In the genomic region with DNA sequence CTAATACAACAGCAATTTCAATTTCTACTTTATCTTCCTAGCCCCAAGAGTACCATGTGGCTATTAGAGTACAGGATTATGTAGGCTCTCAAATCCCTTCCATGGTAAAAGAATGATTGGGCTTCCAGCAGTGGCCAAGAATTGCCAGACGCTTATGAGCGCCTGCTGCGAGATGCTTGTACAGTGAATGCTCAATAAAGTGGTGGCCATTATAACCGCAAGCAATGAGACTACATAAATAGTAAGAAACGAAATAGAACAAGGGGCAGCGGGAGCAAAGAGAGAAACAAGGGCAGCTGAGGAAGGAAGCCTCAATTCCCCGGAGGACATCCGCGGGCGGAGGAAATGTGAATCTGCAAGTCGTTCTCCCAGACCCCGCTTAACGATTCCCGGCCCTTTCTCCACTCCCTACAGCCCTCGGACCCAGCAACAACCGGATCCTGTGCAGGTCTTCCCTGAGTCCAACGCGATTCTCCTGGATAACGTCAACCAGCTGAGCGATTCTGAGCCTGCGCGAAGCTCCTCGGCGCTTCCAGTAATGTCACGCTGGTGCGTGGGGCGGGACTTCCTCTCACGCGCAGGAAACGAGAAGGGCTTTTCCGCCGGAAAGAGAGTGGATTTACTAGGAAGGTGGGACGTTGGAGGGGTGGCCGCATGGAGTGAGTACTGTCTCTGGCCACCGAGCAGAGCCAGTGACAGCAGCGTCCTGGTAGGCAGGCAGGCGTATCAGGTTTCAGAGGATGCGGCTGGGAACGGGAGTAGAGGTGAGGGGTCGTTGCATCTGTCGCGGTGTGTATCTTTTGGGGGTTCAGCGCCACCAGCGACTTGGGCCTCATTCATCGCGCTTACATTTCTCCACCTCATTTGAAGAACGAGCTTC, we compare ENCODE assay signal across 8 cellular contexts. TPM values are rescaled to one million over a fixed set of nuclear protein-coding genes. Genes with fewer than 3 reads are reported as not detected.
DNase-seq lines count a peak whose midpoint lies in the region; ATAC-seq and TF ChIP-seq lines count a peak whose summit lies in the region.

No MANE protein-coding gene starts in this region.

- DNase-seq in AG08395 (ENCODE audit: low spot score) (peak; percentile 97), NCI-H2227 treated with DMSO at 0.1 percent for 48 hours (lab: John Stamatoyannopoulos, UW) (peak; percentile 84), WTC11 (ENCODE audit: low spot score) (peak; percentile 81), cardiac fibroblast (ENCODE audit: low read depth in 2 of 2) (peak; percentile 93 to 96), iPS-NIHi7 (ENCODE audit: extremely low spot score) (peak; percentile 90), smooth muscle cell (lab: John Stamatoyannopoulos, UW; ENCODE audit: unreplicated experiment) (peak; percentile 72)

- peak overlapping the region; percentile 94 for H3K4me2 ChIP-seq in smooth muscle cell

- peak; percentile 95 for ATAC-seq in GM18909 (IDR thresholded peaks at IDR 0.05; ENCODE audit: poor library complexity, unreplicated experiment)
- ATAC-seq in HG03159 (IDR thresholded peaks at IDR 0.05; ENCODE audit: unreplicated experiment), result peak; percentile 91
- ATAC-seq in WTC11, result peak; percentile 95

- H3K9ac ChIP-seq in smooth muscle cell (ENCODE audit: low read depth), result peak overlapping the region; percentile 86

- H3K9me3 ChIP-seq in smooth muscle cell (replicated peaks; ENCODE audit: low read depth), result no peaks in the 10 kb centered on the region

- H4K20me1 ChIP-seq in smooth muscle cell (ENCODE audit: low read depth), result peaks cover 12% of the 10 kb centered on the region

- H3K79me2 ChIP-seq in smooth muscle cell (ENCODE audit: low read depth), result peaks cover 40% of the 10 kb centered on the region

- peak overlapping the region; percentile 88 for H3K27ac Mint-ChIP-seq in WTC11

- peaks cover 7% of the 10 kb centered on the region for H3K36me3 ChIP-seq in smooth muscle cell (ENCODE audit: low read depth)

- H3F3A ChIP-seq in smooth muscle cell (ENCODE audit: low read depth), result peaks cover 5% of the 10 kb centered on the region

- 1% methylated on average over 47 of the region's 47 CpGs for WGBS in smooth muscle cell (ENCODE audit: low lambda C conversion rate)

- H3K36me3 Mint-ChIP-seq in WTC11, result peaks cover 17% of the 10 kb centered on the region

- H3K4me3 Mint-ChIP-seq in WTC11, result peak overlapping the region; percentile 94

- H3K27ac ChIP-seq in smooth muscle cell (ENCODE audit: low read depth), result peak overlapping the region; percentile 86

- CTCF ChIA-PET in WTC11 (lab: Charles Lee), result interaction anchor here (0.6 to 1.8 kb wide), 11 partner anchors 15 to 235 kb away, joined by 3 to 8 read pairs (median 3); a partner anchor contains a TSS

- H3K4me3 ChIP-seq in cardiac fibroblast (replicated peaks in 1 of 2; ENCODE audit: low read depth in 2 of 2, low read length in 2 of 2) (peak overlapping the region; percentile 79 to 98), smooth muscle cell (peak overlapping the region; percentile 78)

- H3K27me3 Mint-ChIP-seq in WTC11 (ENCODE audit: low read depth), result no peaks in the 10 kb centered on the region

- H2AFZ ChIP-seq in smooth muscle cell (ENCODE audit: low read depth), result peak overlapping the region; percentile 78

- H3K9me3 Mint-ChIP-seq in WTC11, result no peaks in the 10 kb centered on the region

- POLR2A ChIA-PET in WTC11 (lab: Charles Lee), result interaction anchor here (0.5 to 1.5 kb wide), 5 partner anchors 41 to 261 kb away, joined by 3 to 5 read pairs (median 4); a partner anchor contains a TSS

- peaks cover 13% of the 10 kb centered on the region for H3K4me1 Mint-ChIP-seq in WTC11

- H3K27me3 ChIP-seq in smooth muscle cell (ENCODE audit: low read depth), result no peaks in the 10 kb centered on the region

- no peak for TF ChIP-seq CTCF in WTC11 (IDR thresholded peaks at IDR 0.05)
- no peak for TF ChIP-seq CTCF in cardiac fibroblast (IDR thresholded peaks at IDR 0.05; ENCODE audit: low read depth, low read length)
- TF ChIP-seq CTCF in smooth muscle cell (IDR thresholded peaks at IDR 0.05; ENCODE audit: borderline replicate concordance, insufficient read depth, poor library complexity, severe bottlenecking), result no peak

- H3K4me1 ChIP-seq in smooth muscle cell (ENCODE audit: low read depth), result peaks cover 8% of the 10 kb centered on the region

TF ChIP-seq in WTC11, 78 proteins besides CTCF, POLR2A, EP300 and RAD21 (continues in another document):
- no peak for TF ChIP-seq NFYB (CRISPR knock-in tag; conservative IDR thresholded peaks at IDR 0.05; ENCODE audit: low read depth)
- no peak for TF ChIP-seq FOXJ3 (CRISPR knock-in tag; IDR thresholded peaks at IDR 0.05; ENCODE audit: borderline replicate concordance)
- TF ChIP-seq, protein P1, sequence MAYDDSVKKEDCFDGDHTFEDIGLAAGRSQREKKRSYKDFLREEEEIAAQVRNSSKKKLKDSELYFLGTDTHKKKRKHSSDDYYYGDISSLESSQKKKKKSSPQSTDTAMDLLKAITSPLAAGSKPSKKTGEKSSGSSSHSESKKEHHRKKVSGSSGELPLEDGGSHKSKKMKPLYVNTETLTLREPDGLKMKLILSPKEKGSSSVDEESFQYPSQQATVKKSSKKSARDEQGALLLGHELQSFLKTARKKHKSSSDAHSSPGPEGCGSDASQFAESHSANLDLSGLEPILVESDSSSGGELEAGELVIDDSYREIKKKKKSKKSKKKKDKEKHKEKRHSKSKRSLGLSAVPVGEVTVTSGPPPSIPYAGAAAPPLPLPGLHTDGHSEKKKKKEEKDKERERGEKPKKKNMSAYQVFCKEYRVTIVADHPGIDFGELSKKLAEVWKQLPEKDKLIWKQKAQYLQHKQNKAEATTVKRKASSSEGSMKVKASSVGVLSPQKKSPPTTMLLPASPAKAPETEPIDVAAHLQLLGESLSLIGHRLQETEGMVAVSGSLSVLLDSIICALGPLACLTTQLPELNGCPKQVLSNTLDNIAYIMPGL (CRISPR knock-in tag; IDR thresholded peaks at IDR 0.05), result no peak
- TF ChIP-seq, protein P2, sequence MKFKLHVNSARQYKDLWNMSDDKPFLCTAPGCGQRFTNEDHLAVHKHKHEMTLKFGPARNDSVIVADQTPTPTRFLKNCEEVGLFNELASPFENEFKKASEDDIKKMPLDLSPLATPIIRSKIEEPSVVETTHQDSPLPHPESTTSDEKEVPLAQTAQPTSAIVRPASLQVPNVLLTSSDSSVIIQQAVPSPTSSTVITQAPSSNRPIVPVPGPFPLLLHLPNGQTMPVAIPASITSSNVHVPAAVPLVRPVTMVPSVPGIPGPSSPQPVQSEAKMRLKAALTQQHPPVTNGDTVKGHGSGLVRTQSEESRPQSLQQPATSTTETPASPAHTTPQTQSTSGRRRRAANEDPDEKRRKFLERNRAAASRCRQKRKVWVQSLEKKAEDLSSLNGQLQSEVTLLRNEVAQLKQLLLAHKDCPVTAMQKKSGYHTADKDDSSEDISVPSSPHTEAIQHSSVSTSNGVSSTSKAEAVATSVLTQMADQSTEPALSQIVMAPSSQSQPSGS (CRISPR knock-in tag; IDR thresholded peaks at IDR 0.05; ENCODE audit: borderline replicate concordance, low read depth), result no peak
- TF ChIP-seq ATF1 (CRISPR knock-in tag; IDR thresholded peaks at IDR 0.05), result no peak
- TF ChIP-seq FOXK1 (CRISPR knock-in tag; IDR thresholded peaks at IDR 0.05), result peak; percentile 85
- no peak for TF ChIP-seq PRRX2 (CRISPR knock-in tag; IDR thresholded peaks at IDR 0.05)
- TF ChIP-seq, protein P3, sequence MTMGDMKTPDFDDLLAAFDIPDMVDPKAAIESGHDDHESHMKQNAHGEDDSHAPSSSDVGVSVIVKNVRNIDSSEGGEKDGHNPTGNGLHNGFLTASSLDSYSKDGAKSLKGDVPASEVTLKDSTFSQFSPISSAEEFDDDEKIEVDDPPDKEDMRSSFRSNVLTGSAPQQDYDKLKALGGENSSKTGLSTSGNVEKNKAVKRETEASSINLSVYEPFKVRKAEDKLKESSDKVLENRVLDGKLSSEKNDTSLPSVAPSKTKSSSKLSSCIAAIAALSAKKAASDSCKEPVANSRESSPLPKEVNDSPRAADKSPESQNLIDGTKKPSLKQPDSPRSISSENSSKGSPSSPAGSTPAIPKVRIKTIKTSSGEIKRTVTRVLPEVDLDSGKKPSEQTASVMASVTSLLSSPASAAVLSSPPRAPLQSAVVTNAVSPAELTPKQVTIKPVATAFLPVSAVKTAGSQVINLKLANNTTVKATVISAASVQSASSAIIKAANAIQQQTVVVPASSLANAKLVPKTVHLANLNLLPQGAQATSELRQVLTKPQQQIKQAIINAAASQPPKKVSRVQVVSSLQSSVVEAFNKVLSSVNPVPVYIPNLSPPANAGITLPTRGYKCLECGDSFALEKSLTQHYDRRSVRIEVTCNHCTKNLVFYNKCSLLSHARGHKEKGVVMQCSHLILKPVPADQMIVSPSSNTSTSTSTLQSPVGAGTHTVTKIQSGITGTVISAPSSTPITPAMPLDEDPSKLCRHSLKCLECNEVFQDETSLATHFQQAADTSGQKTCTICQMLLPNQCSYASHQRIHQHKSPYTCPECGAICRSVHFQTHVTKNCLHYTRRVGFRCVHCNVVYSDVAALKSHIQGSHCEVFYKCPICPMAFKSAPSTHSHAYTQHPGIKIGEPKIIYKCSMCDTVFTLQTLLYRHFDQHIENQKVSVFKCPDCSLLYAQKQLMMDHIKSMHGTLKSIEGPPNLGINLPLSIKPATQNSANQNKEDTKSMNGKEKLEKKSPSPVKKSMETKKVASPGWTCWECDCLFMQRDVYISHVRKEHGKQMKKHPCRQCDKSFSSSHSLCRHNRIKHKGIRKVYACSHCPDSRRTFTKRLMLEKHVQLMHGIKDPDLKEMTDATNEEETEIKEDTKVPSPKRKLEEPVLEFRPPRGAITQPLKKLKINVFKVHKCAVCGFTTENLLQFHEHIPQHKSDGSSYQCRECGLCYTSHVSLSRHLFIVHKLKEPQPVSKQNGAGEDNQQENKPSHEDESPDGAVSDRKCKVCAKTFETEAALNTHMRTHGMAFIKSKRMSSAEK (CRISPR knock-in tag; IDR thresholded peaks at IDR 0.05; ENCODE audit: borderline replicate concordance), result no peak
- TF ChIP-seq SOX15 (CRISPR knock-in tag; IDR thresholded peaks at IDR 0.05), result no peak
- TF ChIP-seq GABPB1 (CRISPR knock-in tag; IDR thresholded peaks at IDR 0.05), result peak; percentile 26; the same call in 1 of the 2 replicates
- TF ChIP-seq, protein P4, sequence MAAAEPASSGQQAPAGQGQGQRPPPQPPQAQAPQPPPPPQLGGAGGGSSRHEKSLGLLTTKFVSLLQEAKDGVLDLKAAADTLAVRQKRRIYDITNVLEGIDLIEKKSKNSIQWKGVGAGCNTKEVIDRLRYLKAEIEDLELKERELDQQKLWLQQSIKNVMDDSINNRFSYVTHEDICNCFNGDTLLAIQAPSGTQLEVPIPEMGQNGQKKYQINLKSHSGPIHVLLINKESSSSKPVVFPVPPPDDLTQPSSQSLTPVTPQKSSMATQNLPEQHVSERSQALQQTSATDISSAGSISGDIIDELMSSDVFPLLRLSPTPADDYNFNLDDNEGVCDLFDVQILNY (CRISPR knock-in tag; IDR thresholded peaks at IDR 0.05), result no peak

RNA-seq across cellular contexts. Expression of a gene that starts 40.5 kb away (rescaled TPM):
- total RNA-seq in WTC11 (2021), result 15.2 to 17.7 TPM (median 17.5 TPM) in 3 replicates
- 1.0 and 1.6 TPM in 2 replicates for total RNA-seq in smooth muscle cell
- polyA plus RNA-seq in smooth muscle cell, result 0.66 and 1.9 TPM in 2 replicates

RNA-seq across cellular contexts. Expression of a gene that starts 55.7 kb away (rescaled TPM):
- total RNA-seq in WTC11 (2021) (not detected in 3 replicates), smooth muscle cell (not detected in 2 replicates)
- not detected in 2 replicates for polyA plus RNA-seq in smooth muscle cell

RNA-seq across cellular contexts. Expression of a gene that starts 59.2 kb away (rescaled TPM):
- 2.8 to 3.8 TPM (median 3.2 TPM) in 3 replicates for total RNA-seq in WTC11 (2021)
- 2.2 and 3.6 TPM in 2 replicates for total RNA-seq in smooth muscle cell
- polyA plus RNA-seq in smooth muscle cell, result 4.1 and 5.1 TPM in 2 replicates

Comparison
In these comparisons a context has a peak if more than half of its experiments do, and no peak if none do; other contexts are left out.
1. Peak in every context shown above with its lines: DNase-seq, ATAC-seq, H3K4me3 ChIP-seq and H3K27ac ChIP-seq.